ENCODE assay signal across 2 cellular contexts in the genomic region with DNA sequence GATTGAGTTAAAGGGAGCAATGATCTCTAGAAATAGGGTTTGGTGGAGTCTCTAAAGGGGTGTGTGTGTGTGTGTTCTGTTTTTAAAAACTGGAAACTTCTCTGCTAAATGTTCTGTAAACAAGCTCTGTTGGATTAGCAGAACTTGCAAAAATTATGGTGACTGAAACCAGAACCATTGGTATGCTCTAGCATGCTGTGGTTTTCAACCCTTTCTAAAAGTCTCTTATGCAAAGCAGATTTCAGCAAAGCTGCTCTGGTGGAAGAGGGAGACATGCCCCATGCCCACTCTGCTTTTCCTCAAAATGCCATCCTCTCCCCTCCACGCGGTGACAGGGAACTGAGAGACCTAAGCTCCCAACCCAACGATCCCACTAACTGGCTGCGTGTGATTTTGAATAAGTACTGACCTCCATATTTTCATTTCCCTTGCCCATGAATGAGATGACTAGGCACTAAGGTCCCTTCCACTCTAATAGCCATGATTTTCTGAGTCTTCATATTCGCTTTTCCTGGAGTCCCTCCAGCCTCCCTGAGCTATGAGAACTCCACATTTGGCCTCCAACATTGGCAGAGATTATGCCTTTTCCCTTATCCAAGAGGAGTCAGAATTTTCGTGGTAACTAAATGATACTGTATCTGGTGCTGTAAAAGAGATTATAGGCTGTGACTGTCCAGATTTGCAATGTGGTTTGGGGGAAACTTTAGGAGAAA.
TF ChIP-seq lines count a peak whose summit lies in the region.

No MANE protein-coding gene starts in this region.

TF ChIP-seq in liver, 16 proteins besides CTCF, POLR2A, EP300 and RAD21 (continued from another document):
- no peak for TF ChIP-seq FOXA2 (IDR thresholded peaks at IDR 0.05)

TF ChIP-seq in SK-N-SH treated with all-trans-retinoic acid at 6 μM for 48 hours, 23 proteins besides CTCF, POLR2A, EP300 and RAD21 (continued from another document):
- TF ChIP-seq, protein P1, sequence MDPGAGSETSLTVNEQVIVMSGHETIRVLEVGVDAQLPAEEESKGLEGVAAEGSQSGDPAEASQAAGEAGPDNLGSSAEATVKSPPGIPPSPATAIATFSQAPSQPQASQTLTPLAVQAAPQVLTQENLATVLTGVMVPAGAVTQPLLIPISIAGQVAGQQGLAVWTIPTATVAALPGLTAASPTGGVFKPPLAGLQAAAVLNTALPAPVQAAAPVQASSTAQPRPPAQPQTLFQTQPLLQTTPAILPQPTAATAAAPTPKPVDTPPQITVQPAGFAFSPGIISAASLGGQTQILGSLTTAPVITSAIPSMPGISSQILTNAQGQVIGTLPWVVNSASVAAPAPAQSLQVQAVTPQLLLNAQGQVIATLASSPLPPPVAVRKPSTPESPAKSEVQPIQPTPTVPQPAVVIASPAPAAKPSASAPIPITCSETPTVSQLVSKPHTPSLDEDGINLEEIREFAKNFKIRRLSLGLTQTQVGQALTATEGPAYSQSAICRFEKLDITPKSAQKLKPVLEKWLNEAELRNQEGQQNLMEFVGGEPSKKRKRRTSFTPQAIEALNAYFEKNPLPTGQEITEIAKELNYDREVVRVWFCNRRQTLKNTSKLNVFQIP (CRISPR knock-in tag; IDR thresholded peaks at IDR 0.05; ENCODE audit: borderline replicate concordance, low read depth) = no peak
- TF ChIP-seq ZNF70 (CRISPR knock-in tag; IDR thresholded peaks at IDR 0.05) = no peak
- no peak for TF ChIP-seq ZFP30 (CRISPR knock-in tag; IDR thresholded peaks at IDR 0.05)
- TF ChIP-seq ZC3H10 (CRISPR knock-in tag; IDR thresholded peaks at IDR 0.05) = no peak
- no peak for TF ChIP-seq PPARA (CRISPR knock-in tag; IDR thresholded peaks at IDR 0.05; ENCODE audit: borderline replicate concordance)
- TF ChIP-seq ZNF8 (CRISPR knock-in tag; IDR thresholded peaks at IDR 0.05) = no peak
- no peak for TF ChIP-seq CSDC2 (CRISPR knock-in tag; IDR thresholded peaks at IDR 0.05)
- no peak for TF ChIP-seq ISL1 (CRISPR knock-in tag; IDR thresholded peaks at IDR 0.05)
- TF ChIP-seq ESRRG (CRISPR knock-in tag; IDR thresholded peaks at IDR 0.05) = no peak
- no peak for TF ChIP-seq RARB (CRISPR knock-in tag; IDR thresholded peaks at IDR 0.05)
TF ChIP-seq in SK-N-SH treated with all-trans-retinoic acid at 6 μM for 48 hours: peak in this region for 0.
